ENCODE assay signal across 21 cellular contexts in the genomic region with DNA sequence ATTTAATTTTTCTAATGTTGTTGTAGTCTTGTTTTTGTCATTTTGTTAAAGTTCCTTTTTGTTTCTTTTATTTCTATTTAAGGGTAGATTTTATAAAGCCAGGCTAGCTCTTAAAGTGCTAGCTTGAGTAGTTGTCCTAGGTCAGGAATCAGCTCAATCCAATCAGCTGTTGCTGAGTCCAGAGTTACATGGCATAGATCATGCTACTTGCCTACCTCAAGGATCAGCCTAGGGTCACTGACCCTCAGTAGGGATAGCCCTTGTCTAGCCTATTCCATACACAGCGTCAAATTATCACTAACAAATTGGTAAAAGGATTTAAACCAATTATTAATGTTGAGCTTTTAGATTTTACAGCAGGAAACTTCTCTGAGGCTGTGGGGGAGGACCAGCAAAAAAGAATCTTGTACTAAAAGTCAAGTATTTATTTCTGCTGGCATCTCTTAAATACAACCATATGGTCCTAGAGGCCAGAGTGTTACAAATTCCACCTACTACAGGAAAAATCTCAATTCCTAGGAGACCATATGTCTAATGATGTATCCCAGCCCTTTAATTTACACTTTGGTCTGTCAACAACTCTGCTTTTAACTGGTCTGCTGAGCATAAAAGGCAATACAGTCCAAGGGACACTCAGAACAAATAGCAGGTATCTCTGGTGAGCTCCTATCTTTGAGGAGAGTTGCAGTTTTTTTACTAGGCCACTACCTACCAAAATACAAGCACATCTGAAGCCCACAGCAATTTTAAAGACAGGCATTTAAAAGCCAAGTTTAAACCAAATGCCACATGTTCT.
A peak's percentile ranks its signal among the peaks of the same experiment; 100 is the strongest.
DNase-seq lines count a peak whose midpoint lies in the region; FAIRE-seq and TF ChIP-seq lines count a peak whose summit lies in the region.
"Had no signal": no experiment of that assay in that cellular context is flagged by ENCODE, and none has a peak within 500 bp of the region (broad histone marks: within the 10 kb centered on the region; RNA-seq: fewer than 3 reads in every experiment).

No MANE protein-coding gene starts in this region.

- H3K9ac ChIP-seq in Loucy (ENCODE audit: low read depth, low read length, poor library complexity, severe bottlenecking), result peak overlapping the region; percentile 17

- peak; percentile 7 to 44 for DNase-seq in NCI-H446 (lab: John Stamatoyannopoulos, UW)
- no peak for DNase-seq in HEK293T (ENCODE audit: extremely low spot score)
- DNase-seq in RKO (ENCODE audit: low spot score), result no peak
- DNase-seq in H7, result no peak
- DNase-seq: CD4-positive, CD25-positive, alpha-beta regulatory T cell; DND-41; H9; MM.1S; NCI-H1048; NCI-H1417 treated with DMSO at 0.1 percent for 48 hours; NCI-H2029 treated with DMSO at 0.1 percent for 48 hours; NCI-H510A; NCI-H82; PC-3; RPMI8226; SHP77 had no signal

- H3K36me3 Mint-ChIP-seq in nephron (ENCODE audit: low read depth), result no peaks in the 10 kb centered on the region
- H3K36me3 Mint-ChIP-seq: CD4-positive, CD25-positive, alpha-beta regulatory T cell had no signal

- H3K79me2 ChIP-seq in Loucy (ENCODE audit: insufficient read depth, low read length), result no peaks in the 10 kb centered on the region

- H3K4me3 ChIP-seq in Loucy (ENCODE audit: low read length, poor library complexity, severe bottlenecking) (no peak overlapping the region), H7 (ENCODE audit: insufficient read depth, low read depth, low read length) (no peak overlapping the region)
- H3K4me3 ChIP-seq: GM12878, K562 had no signal

- CTCF ChIA-PET in HEK293T (lab: Yijun Ruan, JAX), result interaction anchor here (0.6 kb wide), 1 partner anchor 132 kb away, joined by 3 read pairs; no protein-coding TSS in a partner anchor

- H3K9me3 ChIP-seq in Loucy (ENCODE audit: insufficient read depth, low read depth, low read length), result no peaks in the 10 kb centered on the region

- no peak overlapping the region for H3K4me2 ChIP-seq in Loucy (ENCODE audit: low read depth, low read length, poor library complexity, severe bottlenecking)

- no peaks in the 10 kb centered on the region for H3K27me3 ChIP-seq in Loucy (ENCODE audit: insufficient read depth, low read length, poor library complexity, severe bottlenecking)
- H3K27me3 ChIP-seq in H7 (ENCODE audit: control insufficient read depth, insufficient read depth, low read length), result no peaks in the 10 kb centered on the region

- H3K9me2 ChIP-seq in Loucy (replicated peaks; ENCODE audit: low read depth, low read length), result no peaks in the 10 kb centered on the region

- peak overlapping the region; percentile 44 to 64 (median 46) for H3K27ac Mint-ChIP-seq in nephron
- H3K27ac Mint-ChIP-seq: CD4-positive, CD25-positive, alpha-beta regulatory T cell; H9 had no signal

- H3K36me3 ChIP-seq in Loucy (ENCODE audit: insufficient read depth, low read length), result no peaks in the 10 kb centered on the region
- no peaks in the 10 kb centered on the region for H3K36me3 ChIP-seq in H7 (replicated peaks; ENCODE audit: control insufficient read depth, insufficient read depth, low read length)

- H3K4me1 Mint-ChIP-seq in nephron, result peaks cover 15% of the 10 kb centered on the region
- H3K4me1 Mint-ChIP-seq: H9 had no signal

- H2AFZ ChIP-seq in Loucy (ENCODE audit: low read length), result peak overlapping the region; percentile 61

- peak; percentile 95 for FAIRE-seq in islet of Langerhans (lab: Jason Lieb, UNC)
- FAIRE-seq: GM12878, K562 had no signal

- no peaks in the 10 kb centered on the region for H3K9me3 Mint-ChIP-seq in nephron
- H3K9me3 Mint-ChIP-seq: H9 had no signal

- H3F3A ChIP-seq in Loucy (ENCODE audit: low read depth), result no peaks in the 10 kb centered on the region

- H3K4me3 Mint-ChIP-seq in nephron, result no peak overlapping the region
- H3K4me3 Mint-ChIP-seq: CD4-positive, CD25-positive, alpha-beta regulatory T cell; H9 had no signal

- POLR2A ChIA-PET in HEK293T (lab: Yijun Ruan, JAX), result no interaction called here

- no peaks in the 10 kb centered on the region for H4K20me1 ChIP-seq in Loucy (ENCODE audit: insufficient read depth, low read length, poor library complexity, severe bottlenecking)

- H3K27me3 Mint-ChIP-seq in nephron (ENCODE audit: low read depth), result no peaks in the 10 kb centered on the region
- H3K27me3 Mint-ChIP-seq: CD4-positive, CD25-positive, alpha-beta regulatory T cell had no signal

- no peak for TF ChIP-seq CTCF in Loucy (conservative IDR thresholded peaks at IDR 0.05; ENCODE audit: low read length)
- no peak for TF ChIP-seq CTCF in nephron (IDR thresholded peaks at IDR 0.05; ENCODE audit: unreplicated experiment in 3 of 3)

- H3K4me1 ChIP-seq in Loucy (ENCODE audit: insufficient read depth, low read length, poor library complexity, severe bottlenecking), result peaks cover 29% of the 10 kb centered on the region

TF ChIP-seq in HEK293T, 16 proteins besides CTCF, POLR2A, EP300 and RAD21:
- TF ChIP-seq NFRKB (IDR thresholded peaks at IDR 0.05) (no peak), LEF1 (IDR thresholded peaks at IDR 0.05; ENCODE audit: borderline replicate concordance) (no peak), FOXM1 (IDR thresholded peaks at IDR 0.05; ENCODE audit: borderline replicate concordance) (no peak), HDGF (IDR thresholded peaks at IDR 0.05; ENCODE audit: borderline replicate concordance) (no peak), TARDBP (IDR thresholded peaks at IDR 0.05) (no peak), L3MBTL2 (conservative IDR thresholded peaks at IDR 0.05) (no peak), ZNF384 (IDR thresholded peaks at IDR 0.05) (no peak), CTBP1 (IDR thresholded peaks at IDR 0.05; ENCODE audit: borderline replicate concordance) (no peak), SP1 (IDR thresholded peaks at IDR 0.05) (no peak), BHLHE40 (IDR thresholded peaks at IDR 0.05; ENCODE audit: borderline replicate concordance) (no peak), SUZ12 (IDR thresholded peaks at IDR 0.05) (no peak), PKNOX1 (IDR thresholded peaks at IDR 0.05) (no peak)

Comparison
In these comparisons a context has a peak if more than half of its experiments do, and no peak if none do; other contexts are left out.
1. DNase-seq: peak in NCI-H446 (2 of 2); none in HEK293T (single experiment), RKO (single experiment) and H7 (single experiment).